ENCODE assay signal across 1 cellular context in genomic region chr21:25944672-25945213, GRCh38.
TF ChIP-seq lines count a peak whose summit lies in the region.

No MANE protein-coding gene starts in this region.

TF ChIP-seq in WTC11, 78 proteins besides CTCF, POLR2A, EP300 and RAD21 (continued from another document):
- TF ChIP-seq FOXK1 (CRISPR knock-in tag; IDR thresholded peaks at IDR 0.05) (no peak), ATF1 (CRISPR knock-in tag; IDR thresholded peaks at IDR 0.05) (no peak), ZNF317 (CRISPR knock-in tag; IDR thresholded peaks at IDR 0.05; ENCODE audit: borderline replicate concordance, low read depth) (no peak), USF1 (CRISPR knock-in tag; IDR thresholded peaks at IDR 0.05) (no peak), PRRX2 (CRISPR knock-in tag; IDR thresholded peaks at IDR 0.05) (no peak), ESRRA (CRISPR knock-in tag; IDR thresholded peaks at IDR 0.05; ENCODE audit: borderline replicate concordance) (no peak), SMAD4 (CRISPR knock-in tag; IDR thresholded peaks at IDR 0.05) (no peak), TEAD4 (CRISPR knock-in tag; IDR thresholded peaks at IDR 0.05) (no peak)
- TF ChIP-seq, protein P1, sequence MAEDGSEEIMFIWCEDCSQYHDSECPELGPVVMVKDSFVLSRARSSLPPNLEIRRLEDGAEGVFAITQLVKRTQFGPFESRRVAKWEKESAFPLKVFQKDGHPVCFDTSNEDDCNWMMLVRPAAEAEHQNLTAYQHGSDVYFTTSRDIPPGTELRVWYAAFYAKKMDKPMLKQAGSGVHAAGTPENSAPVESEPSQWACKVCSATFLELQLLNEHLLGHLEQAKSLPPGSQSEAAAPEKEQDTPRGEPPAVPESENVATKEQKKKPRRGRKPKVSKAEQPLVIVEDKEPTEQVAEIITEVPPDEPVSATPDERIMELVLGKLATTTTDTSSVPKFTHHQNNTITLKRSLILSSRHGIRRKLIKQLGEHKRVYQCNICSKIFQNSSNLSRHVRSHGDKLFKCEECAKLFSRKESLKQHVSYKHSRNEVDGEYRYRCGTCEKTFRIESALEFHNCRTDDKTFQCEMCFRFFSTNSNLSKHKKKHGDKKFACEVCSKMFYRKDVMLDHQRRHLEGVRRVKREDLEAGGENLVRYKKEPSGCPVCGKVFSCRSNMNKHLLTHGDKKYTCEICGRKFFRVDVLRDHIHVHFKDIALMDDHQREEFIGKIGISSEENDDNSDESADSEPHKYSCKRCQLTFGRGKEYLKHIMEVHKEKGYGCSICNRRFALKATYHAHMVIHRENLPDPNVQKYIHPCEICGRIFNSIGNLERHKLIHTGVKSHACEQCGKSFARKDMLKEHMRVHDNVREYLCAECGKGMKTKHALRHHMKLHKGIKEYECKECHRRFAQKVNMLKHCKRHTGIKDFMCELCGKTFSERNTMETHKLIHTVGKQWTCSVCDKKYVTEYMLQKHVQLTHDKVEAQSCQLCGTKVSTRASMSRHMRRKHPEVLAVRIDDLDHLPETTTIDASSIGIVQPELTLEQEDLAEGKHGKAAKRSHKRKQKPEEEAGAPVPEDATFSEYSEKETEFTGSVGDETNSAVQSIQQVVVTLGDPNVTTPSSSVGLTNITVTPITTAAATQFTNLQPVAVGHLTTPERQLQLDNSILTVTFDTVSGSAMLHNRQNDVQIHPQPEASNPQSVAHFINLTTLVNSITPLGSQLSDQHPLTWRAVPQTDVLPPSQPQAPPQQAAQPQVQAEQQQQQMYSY (CRISPR knock-in tag; IDR thresholded peaks at IDR 0.05): no peak
